ENCODE assay signal across 1 cellular context in the genomic region with DNA sequence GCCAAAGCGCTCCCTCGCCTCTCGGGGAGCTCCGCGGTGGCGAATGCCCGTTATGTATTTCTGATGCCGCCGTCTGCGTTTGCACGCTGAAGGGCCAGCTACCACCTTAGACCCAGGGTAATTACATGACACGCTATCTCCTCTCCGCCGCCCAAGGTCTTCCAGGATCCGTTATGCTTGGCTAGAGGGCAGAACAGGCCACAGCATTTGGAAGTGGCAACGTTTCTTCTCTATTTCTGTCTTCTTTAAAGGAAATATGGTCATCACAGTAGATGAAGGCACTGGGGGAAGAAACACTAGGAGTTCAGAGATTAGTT.
TF ChIP-seq lines count a peak whose summit lies in the region.

No MANE protein-coding gene starts in this region.

TF ChIP-seq in A549, 52 proteins besides CTCF, POLR2A, EP300 and RAD21 (continued from another document):
- TF ChIP-seq, protein P1, sequence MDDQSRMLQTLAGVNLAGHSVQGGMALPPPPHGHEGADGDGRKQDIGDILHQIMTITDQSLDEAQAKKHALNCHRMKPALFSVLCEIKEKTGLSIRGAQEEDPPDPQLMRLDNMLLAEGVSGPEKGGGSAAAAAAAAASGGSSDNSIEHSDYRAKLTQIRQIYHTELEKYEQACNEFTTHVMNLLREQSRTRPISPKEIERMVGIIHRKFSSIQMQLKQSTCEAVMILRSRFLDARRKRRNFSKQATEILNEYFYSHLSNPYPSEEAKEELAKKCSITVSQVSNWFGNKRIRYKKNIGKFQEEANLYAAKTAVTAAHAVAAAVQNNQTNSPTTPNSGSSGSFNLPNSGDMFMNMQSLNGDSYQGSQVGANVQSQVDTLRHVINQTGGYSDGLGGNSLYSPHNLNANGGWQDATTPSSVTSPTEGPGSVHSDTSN (IDR thresholded peaks at IDR 0.05) = no peak
- TF ChIP-seq HOXA7 (CRISPR knock-in tag; IDR thresholded peaks at IDR 0.05) (no peak), ZNF302 (CRISPR knock-in tag; IDR thresholded peaks at IDR 0.05) (no peak), RNF2 (IDR thresholded peaks at IDR 0.05; ENCODE audit: borderline replicate concordance, low read depth) (no peak), NPAS2 (CRISPR knock-in tag; IDR thresholded peaks at IDR 0.05; ENCODE audit: borderline replicate concordance) (no peak), MYC (IDR thresholded peaks at IDR 0.05; ENCODE audit: borderline replicate concordance, low read length) (no peak), CHD4 (IDR thresholded peaks at IDR 0.05; ENCODE audit: borderline replicate concordance) (no peak), GATA3 (IDR thresholded peaks at IDR 0.05; ENCODE audit: borderline replicate concordance) (no peak), HEYL (CRISPR knock-in tag; IDR thresholded peaks at IDR 0.05) (no peak)
- TF ChIP-seq, protein P2, sequence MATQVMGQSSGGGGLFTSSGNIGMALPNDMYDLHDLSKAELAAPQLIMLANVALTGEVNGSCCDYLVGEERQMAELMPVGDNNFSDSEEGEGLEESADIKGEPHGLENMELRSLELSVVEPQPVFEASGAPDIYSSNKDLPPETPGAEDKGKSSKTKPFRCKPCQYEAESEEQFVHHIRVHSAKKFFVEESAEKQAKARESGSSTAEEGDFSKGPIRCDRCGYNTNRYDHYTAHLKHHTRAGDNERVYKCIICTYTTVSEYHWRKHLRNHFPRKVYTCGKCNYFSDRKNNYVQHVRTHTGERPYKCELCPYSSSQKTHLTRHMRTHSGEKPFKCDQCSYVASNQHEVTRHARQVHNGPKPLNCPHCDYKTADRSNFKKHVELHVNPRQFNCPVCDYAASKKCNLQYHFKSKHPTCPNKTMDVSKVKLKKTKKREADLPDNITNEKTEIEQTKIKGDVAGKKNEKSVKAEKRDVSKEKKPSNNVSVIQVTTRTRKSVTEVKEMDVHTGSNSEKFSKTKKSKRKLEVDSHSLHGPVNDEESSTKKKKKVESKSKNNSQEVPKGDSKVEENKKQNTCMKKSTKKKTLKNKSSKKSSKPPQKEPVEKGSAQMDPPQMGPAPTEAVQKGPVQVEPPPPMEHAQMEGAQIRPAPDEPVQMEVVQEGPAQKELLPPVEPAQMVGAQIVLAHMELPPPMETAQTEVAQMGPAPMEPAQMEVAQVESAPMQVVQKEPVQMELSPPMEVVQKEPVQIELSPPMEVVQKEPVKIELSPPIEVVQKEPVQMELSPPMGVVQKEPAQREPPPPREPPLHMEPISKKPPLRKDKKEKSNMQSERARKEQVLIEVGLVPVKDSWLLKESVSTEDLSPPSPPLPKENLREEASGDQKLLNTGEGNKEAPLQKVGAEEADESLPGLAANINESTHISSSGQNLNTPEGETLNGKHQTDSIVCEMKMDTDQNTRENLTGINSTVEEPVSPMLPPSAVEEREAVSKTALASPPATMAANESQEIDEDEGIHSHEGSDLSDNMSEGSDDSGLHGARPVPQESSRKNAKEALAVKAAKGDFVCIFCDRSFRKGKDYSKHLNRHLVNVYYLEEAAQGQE (IDR thresholded peaks at IDR 0.05) = no peak
- TF ChIP-seq, protein P3, sequence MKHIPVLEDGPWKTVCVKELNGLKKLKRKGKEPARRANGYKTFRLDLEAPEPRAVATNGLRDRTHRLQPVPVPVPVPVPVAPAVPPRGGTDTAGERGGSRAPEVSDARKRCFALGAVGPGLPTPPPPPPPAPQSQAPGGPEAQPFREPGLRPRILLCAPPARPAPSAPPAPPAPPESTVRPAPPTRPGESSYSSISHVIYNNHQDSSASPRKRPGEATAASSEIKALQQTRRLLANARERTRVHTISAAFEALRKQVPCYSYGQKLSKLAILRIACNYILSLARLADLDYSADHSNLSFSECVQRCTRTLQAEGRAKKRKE (CRISPR knock-in tag; IDR thresholded peaks at IDR 0.05; ENCODE audit: low read depth) = no peak
